In genomic region chr11:1152316-1153104, GRCh38 we compare ENCODE assay signal across 12 cellular contexts. TPM values are rescaled to one million over a fixed set of nuclear protein-coding genes. Genes with fewer than 3 reads are reported as not detected.
A peak's percentile ranks its signal among the peaks of the same experiment; 100 is the strongest.
DNase-seq lines count a peak whose midpoint lies in the region; ATAC-seq and FAIRE-seq lines count a peak whose summit lies in the region.
"Had no signal": no experiment of that assay in that cellular context is flagged by ENCODE, and none has a peak within 500 bp of the region (broad histone marks: within the 10 kb centered on the region; RNA-seq: fewer than 3 reads in every experiment).

No MANE protein-coding gene starts in this region.

- DNase-seq in EL (peak; percentile 84), HTR-8/SVneo (ENCODE audit: insufficient read length, low spot score) (peak; percentile 50), mesenteric fat pad (ENCODE audit: low spot score) (peak; percentile 64), NCI-H1694 (lab: John Stamatoyannopoulos, UW) (no peak), NCI-H2107 (lab: John Stamatoyannopoulos, UW) (no peak)
- peak in 1 of 2 donors; percentile 67 for DNase-seq in activated naive CD4-positive, alpha-beta T cell treated with anti-CD3 and anti-CD28 coated beads, Interleukin-2, amount 50 U/mL, for 72 hours (ENCODE audit: low spot score in 2 of 2)
- DNase-seq: foreskin melanocyte had no signal

- peaks cover 6 to 7% of the 10 kb centered on the region in 2 donors for H3K9me3 Mint-ChIP-seq in activated naive CD4-positive, alpha-beta T cell treated with anti-CD3 and anti-CD28 coated beads, Interleukin-2, amount 50 U/mL, for 72 hours

- ATAC-seq in activated naive CD4-positive, alpha-beta T cell treated with anti-CD3 and anti-CD28 coated beads, Interleukin-2, amount 50 U/mL, for 72 hours, result peak; percentile 13 to 36
- ATAC-seq in GM19035 (IDR thresholded peaks at IDR 0.05; ENCODE audit: unreplicated experiment) (no peak), HG03565 (IDR thresholded peaks at IDR 0.05; ENCODE audit: unreplicated experiment) (no peak)

- no peak overlapping the region for H3K27ac Mint-ChIP-seq in activated naive CD4-positive, alpha-beta T cell treated with anti-CD3 and anti-CD28 coated beads, Interleukin-2, amount 50 U/mL, for 72 hours

- peaks cover 0 to 4% of the 10 kb centered on the region in 2 donors for H3K36me3 Mint-ChIP-seq in activated naive CD4-positive, alpha-beta T cell treated with anti-CD3 and anti-CD28 coated beads, Interleukin-2, amount 50 U/mL, for 72 hours

- no peak for FAIRE-seq in HTR-8/SVneo (lab: Jason Lieb, UNC)
- FAIRE-seq: GM18507, pancreas had no signal

RNA-seq across cellular contexts. Expression of gene MUC5AC, which starts 5.2 kb away (rescaled TPM):
- total RNA-seq in activated naive CD4-positive, alpha-beta T cell treated with anti-CD3 and anti-CD28 coated beads, Interleukin-2, amount 50 U/mL, for 72 hours, result not detected
- total RNA-seq in mesenteric fat pad, result not detected
- total RNA-seq: NCI-H460 had no signal

Comparison
In these comparisons a context has a peak if more than half of its experiments do, and no peak if none do; other contexts are left out.
1. DNase-seq: peak in EL (single experiment), HTR-8/SVneo (single experiment) and mesenteric fat pad (single experiment); none in NCI-H1694 (single experiment) and NCI-H2107 (single experiment).
2. ATAC-seq: peak in activated naive CD4-positive, alpha-beta T cell treated with anti-CD3 and anti-CD28 coated beads, Interleukin-2, amount 50 U/mL, for 72 hours (2 of 2); none in GM19035 (single experiment) and HG03565 (single experiment).